In genomic region chr3:78734048-78734637, GRCh38 we compare ENCODE assay signal across 13 cellular contexts.
DNase-seq lines count a peak whose midpoint lies in the region; ATAC-seq and TF ChIP-seq lines count a peak whose summit lies in the region.
"Had no signal": no experiment of that assay in that cellular context is flagged by ENCODE, and none has a peak within 500 bp of the region (broad histone marks: within the 10 kb centered on the region; RNA-seq: fewer than 3 reads in every experiment).

No MANE protein-coding gene starts in this region.

- H3K9me2 ChIP-seq in GM23248 (ENCODE audit: insufficient read depth): no peaks in the 10 kb centered on the region

- no peak for TF ChIP-seq CTCF in choroid plexus epithelial cell (conservative IDR thresholded peaks at IDR 0.05; ENCODE audit: low read depth, low read length)
- no peak for TF ChIP-seq CTCF in body of pancreas (IDR thresholded peaks at IDR 0.05)

- no peaks in the 10 kb centered on the region for H3K9me3 ChIP-seq in GM23248 (ENCODE audit: low read depth)
- no peaks in the 10 kb centered on the region for H3K9me3 ChIP-seq in body of pancreas
- H3K9me3 ChIP-seq: esophagus muscularis mucosa, Peyer's patch had no signal

- ATAC-seq in body of pancreas (no peak), GM21423 (IDR thresholded peaks at IDR 0.05; ENCODE audit: unreplicated experiment) (no peak), GM21515 (IDR thresholded peaks at IDR 0.05; ENCODE audit: unreplicated experiment) (no peak), HG02884 (IDR thresholded peaks at IDR 0.05; ENCODE audit: unreplicated experiment) (no peak)
- ATAC-seq: GM12878, left lobe of liver had no signal

- intact Hi-C loops in body of pancreas (cut with DNase I): no loop called here

- peaks cover 35% of the 10 kb centered on the region for H3K4me1 ChIP-seq in ACC112 (ENCODE audit: control insufficient read depth, insufficient read depth, low read length, unreplicated experiment)
- peaks cover 5% of the 10 kb centered on the region; the same call in 1 of the 2 replicates for H3K4me1 ChIP-seq in GM23248 (ENCODE audit: insufficient read depth)
- no peaks in the 10 kb centered on the region for H3K4me1 ChIP-seq in body of pancreas
- H3K4me1 ChIP-seq: Peyer's patch had no signal

- H3K4me3 ChIP-seq in ACC112 (ENCODE audit: low read depth, low read length): no peak overlapping the region
- no peak overlapping the region for H3K4me3 ChIP-seq in GM23248
- no peak overlapping the region for H3K4me3 ChIP-seq in choroid plexus epithelial cell (ENCODE audit: low read depth, low read length)
- H3K4me3 ChIP-seq in body of pancreas: no peak overlapping the region
- H3K4me3 ChIP-seq: esophagus muscularis mucosa, GM12878, Peyer's patch had no signal

- 72 to 88% methylated on average over 3 of the region's 3 CpGs for WGBS in GM23248 (ENCODE audit: low coverage in 1 of 2, low lambda C conversion rate in 2 of 2, missing lambda C conversion rate in 2 of 2), 2 experiments
- WGBS in body of pancreas, 2 donors: 57 to 80% methylated on average over 3 of the region's 3 CpGs

- H2AFZ ChIP-seq in ACC112 (ENCODE audit: low read length, unreplicated experiment) (no peak overlapping the region), GM23248 (no peak overlapping the region)

- H3K79me2 ChIP-seq in ACC112 (ENCODE audit: control insufficient read depth, insufficient read depth, low read length, unreplicated experiment) (no peaks in the 10 kb centered on the region), GM23248 (ENCODE audit: insufficient read depth) (no peaks in the 10 kb centered on the region)

- H3F3A ChIP-seq in GM23248 (ENCODE audit: insufficient read depth): peaks cover 7% of the 10 kb centered on the region; the same call in 1 of the 2 replicates

- in situ Hi-C loops in GM23248 (cut with MboI): no loop called here

- TF ChIP-seq POLR2A in body of pancreas (IDR thresholded peaks at IDR 0.05): no peak

- H4K20me1 ChIP-seq in GM23248 (ENCODE audit: insufficient read depth): no peaks in the 10 kb centered on the region

- H3K9ac ChIP-seq in GM23248: no peak overlapping the region

- H3K27me3 ChIP-seq in ACC112 (ENCODE audit: insufficient read depth, low read length): no peaks in the 10 kb centered on the region
- H3K27me3 ChIP-seq in GM23248 (replicated peaks; ENCODE audit: insufficient read depth): no peaks in the 10 kb centered on the region
- H3K27me3 ChIP-seq in body of pancreas: no peaks in the 10 kb centered on the region
- H3K27me3 ChIP-seq: esophagus muscularis mucosa, Peyer's patch had no signal

- no peak overlapping the region for H3K4me2 ChIP-seq in GM23248 (ENCODE audit: unreplicated experiment)

- H3K27ac ChIP-seq in ACC112 (ENCODE audit: low read depth, low read length) (0 out of 2 replicates have a peak overlapping the region, but pooled peaks have one; percentile 5), GM23248 (no peak overlapping the region), body of pancreas (no peak overlapping the region)
- H3K27ac ChIP-seq: esophagus muscularis mucosa, Peyer's patch had no signal

- DNase-seq in GM23248: peak; percentile 60
- peak; percentile 68 to 80 for DNase-seq in NCI-H446 (lab: John Stamatoyannopoulos, UW)
- DNase-seq in choroid plexus epithelial cell (ENCODE audit: low read depth): peak; percentile 88
- no peak for DNase-seq in body of pancreas
- DNase-seq: activated T-cell treated with anti-CD3 and anti-CD28 coated beads, Interleukin-2, amount 50 U/mL, for 24 hours; Peyer's patch had no signal

- H3K36me3 ChIP-seq in ACC112 (ENCODE audit: insufficient read depth, low read length) (no peaks in the 10 kb centered on the region), GM23248 (ENCODE audit: low read depth) (no peaks in the 10 kb centered on the region), body of pancreas (replicated peaks in 1 of 2; ENCODE audit: insufficient read depth in 1 of 2, low read depth in 2 of 2) (no peaks in the 10 kb centered on the region)
- H3K36me3 ChIP-seq: esophagus muscularis mucosa, Peyer's patch had no signal

Comparison
In these comparisons a context has a peak if more than half of its experiments do, and no peak if none do; other contexts are left out.
1. DNase-seq: peak in GM23248 (single experiment), NCI-H446 (2 of 2) and choroid plexus epithelial cell (single experiment); none in body of pancreas (0 of 4).